ENCODE assay signal across 8 cellular contexts in genomic region chr9:131627846-131628820, GRCh38.
DNase-seq lines count a peak whose midpoint lies in the region; ATAC-seq and TF ChIP-seq lines count a peak whose summit lies in the region.

No MANE protein-coding gene starts in this region.

- H3K4me1 Mint-ChIP-seq in HFFc6 (ENCODE audit: low read depth): peaks cover 33% of the 10 kb centered on the region
- peaks cover 69% of the 10 kb centered on the region for H3K4me1 Mint-ChIP-seq in activated CD4-positive, alpha-beta memory T cell treated with anti-CD3 and anti-CD28 coated beads, Interleukin-2, amount 10 ng/mL, durations not matched to agents 7 days and 5 days

- peak overlapping the region; percentile 67 for H3K27ac Mint-ChIP-seq in HFFc6
- H3K27ac Mint-ChIP-seq in activated CD4-positive, alpha-beta memory T cell treated with anti-CD3 and anti-CD28 coated beads, Interleukin-2, amount 10 ng/mL, durations not matched to agents 7 days and 5 days: peak overlapping the region; percentile 88

- H3K36me3 Mint-ChIP-seq in HFFc6 (ENCODE audit: low read depth): peaks cover 13% of the 10 kb centered on the region
- peaks cover 77% of the 10 kb centered on the region for H3K36me3 Mint-ChIP-seq in activated CD4-positive, alpha-beta memory T cell treated with anti-CD3 and anti-CD28 coated beads, Interleukin-2, amount 10 ng/mL, durations not matched to agents 7 days and 5 days (ENCODE audit: low read depth)

- intact Hi-C loops in spleen (cut with DNase I; ENCODE audit: low total_unique reads): no loop called here

- TF ChIP-seq CTCF in AG09309 (IDR thresholded peaks at IDR 0.05; ENCODE audit: control insufficient read depth, insufficient read depth, low read depth, low read length, missing control alignments) (no peak), HFFc6 (IDR thresholded peaks at IDR 0.05) (no peak), spleen (IDR thresholded peaks at IDR 0.05 in 8 of 11, conservative IDR thresholded peaks at IDR 0.05 in 3 of 11) (no peak)

- H3K27me3 ChIP-seq in spleen (replicated peaks in 1 of 7): no peaks in the 10 kb centered on the region

- H3K4me3 Mint-ChIP-seq in HFFc6: no peak overlapping the region
- H3K4me3 Mint-ChIP-seq in activated CD4-positive, alpha-beta memory T cell treated with anti-CD3 and anti-CD28 coated beads, Interleukin-2, amount 10 ng/mL, durations not matched to agents 7 days and 5 days: peak overlapping the region; percentile 14

- peaks cover 3 to 90% (median 37%) of the 10 kb centered on the region in 6 donors for H3K36me3 ChIP-seq in spleen

- peak in 1 of 3 donors; percentile 34 for TF ChIP-seq POLR2A in spleen (IDR thresholded peaks at IDR 0.05)

- H3K4me1 ChIP-seq in spleen: peaks cover 4 to 89% (median 53%) of the 10 kb centered on the region in 6 donors

- ATAC-seq in HG02642 (IDR thresholded peaks at IDR 0.05; ENCODE audit: poor library complexity, unreplicated experiment) (no peak), HG02678 (IDR thresholded peaks at IDR 0.05; ENCODE audit: unreplicated experiment) (no peak), HG03139 (IDR thresholded peaks at IDR 0.05; ENCODE audit: unreplicated experiment) (no peak)

- no peaks in the 10 kb centered on the region for H3K27me3 Mint-ChIP-seq in HFFc6 (ENCODE audit: insufficient read depth)
- H3K27me3 Mint-ChIP-seq in activated CD4-positive, alpha-beta memory T cell treated with anti-CD3 and anti-CD28 coated beads, Interleukin-2, amount 10 ng/mL, durations not matched to agents 7 days and 5 days: no peaks in the 10 kb centered on the region

- DNase-seq in AG09309 (ENCODE audit: low read depth) (peak; percentile 67), HFFc6 (no peak), fibroblast of peridontal ligament (ENCODE audit: extremely low read depth) (peak; percentile 31), spleen (peak; percentile 88)
- peak; percentile 71 for DNase-seq in activated CD4-positive, alpha-beta memory T cell treated with anti-CD3 and anti-CD28 coated beads, Interleukin-2, amount 10 ng/mL, durations not matched to agents 7 days and 5 days

- POLR2A ChIA-PET in activated CD4-positive, alpha-beta memory T cell treated with anti-CD3 and anti-CD28 coated beads, Interleukin-2, amount 10 ng/mL, durations not matched to agents 7 days and 5 days (lab: Charles Lee): interaction anchor here (0.9 to 3.4 kb wide), 11 partner anchors 16 to 105 kb away, joined by 3 to 27 read pairs (median 4); no protein-coding TSS in a partner anchor

- H3K9me3 ChIP-seq in spleen: no peaks in the 10 kb centered on the region

- H3K4me3 ChIP-seq in AG09309 (ENCODE audit: control insufficient read depth, low read depth, low read length) (no peak overlapping the region), spleen (peak overlapping the region in 1 of 8 donors; percentile 39)

- 59 to 78% (median 76%) methylated on average over 27 to 28 of the region's 28 CpGs for WGBS in spleen, 5 donors

- no peaks in the 10 kb centered on the region for H3K9me3 Mint-ChIP-seq in HFFc6
- H3K9me3 Mint-ChIP-seq in activated CD4-positive, alpha-beta memory T cell treated with anti-CD3 and anti-CD28 coated beads, Interleukin-2, amount 10 ng/mL, durations not matched to agents 7 days and 5 days: no peaks in the 10 kb centered on the region

- CTCF ChIA-PET in activated CD4-positive, alpha-beta memory T cell treated with anti-CD3 and anti-CD28 coated beads, Interleukin-2, amount 10 ng/mL, durations not matched to agents 7 days and 5 days (lab: Charles Lee): interaction anchor here (0.8 to 1.3 kb wide), 3 partner anchors 10 to 112 kb away, joined by 3 to 5 read pairs (median 5); no protein-coding TSS in a partner anchor

- peak overlapping the region; percentile 31 to 89 (median 86) for H3K27ac ChIP-seq in spleen
